24 cellular contexts compared by ENCODE assay signal in genomic region chr6:8858854-8859257, GRCh38.
"Had no signal": no experiment of that assay in that cellular context is flagged by ENCODE, and none has a peak within 500 bp of the region (broad histone marks: within the 10 kb centered on the region; RNA-seq: fewer than 3 reads in every experiment).

No MANE protein-coding gene starts in this region.

- H3K27me3 Mint-ChIP-seq: memory B cell; natural killer cell treated with Interleukin-12 subunit alpha and Interleukin-12 subunit beta and Interleukin-15 and Interleukin-18, amount 100 ng/mL, for 72 hours; type B pancreatic cell had no signal

- H3K27ac Mint-ChIP-seq: memory B cell; naive B cell; natural killer cell treated with Interleukin-12 subunit alpha and Interleukin-12 subunit beta and Interleukin-15 and Interleukin-18, amount 100 ng/mL, for 72 hours; stimulated activated effector memory CD8-positive, alpha-beta T cell treated with anti-CD3 and anti-CD28 coated beads, Interleukin-12 subunit alpha, Interleukin-12 subunit beta, amount 100 ng/mL, for 72 hours; type B pancreatic cell had no signal

- DNase-seq: caudate nucleus; cerebellar nuclear complex; cortex of kidney; glutamatergic neuron; heart right ventricle; left ventricle myocardium inferior; mucosa of descending colon; naive B cell; pancreas; sigmoid colon; stimulated activated CD4-positive, alpha-beta T cell treated with anti-CD3 and anti-CD28 coated beads, Interleukin-2, amount 100 ng/mL, for 24 hours; stimulated activated CD4-positive, alpha-beta T cell treated with anti-CD3 and anti-CD28 coated beads, Interleukin-4, amount 100 ng/mL, for 24 hours; stimulated activated naive CD4-positive, alpha-beta T cell treated with Interleukin-2 at 50 U/mL for 16 hours; stomach; testis; tibial artery had no signal

- H3K36me3 Mint-ChIP-seq: memory B cell; naive B cell; natural killer cell treated with Interleukin-12 subunit alpha and Interleukin-12 subunit beta and Interleukin-15 and Interleukin-18, amount 100 ng/mL, for 72 hours; stimulated activated effector memory CD8-positive, alpha-beta T cell treated with anti-CD3 and anti-CD28 coated beads, Interleukin-12 subunit alpha, Interleukin-12 subunit beta, amount 100 ng/mL, for 72 hours; type B pancreatic cell had no signal

- H3K4me1 Mint-ChIP-seq: memory B cell; stimulated activated effector memory CD8-positive, alpha-beta T cell treated with anti-CD3 and anti-CD28 coated beads, Interleukin-12 subunit alpha, Interleukin-12 subunit beta, amount 100 ng/mL, for 72 hours had no signal

- H3K9me3 ChIP-seq: heart right ventricle, left ventricle myocardium inferior, mucosa of descending colon, neutrophil, pancreas, sigmoid colon, stomach, testis, tibial artery had no signal

- H3K4me3 Mint-ChIP-seq: memory B cell; naive B cell; natural killer cell treated with Interleukin-12 subunit alpha and Interleukin-12 subunit beta and Interleukin-15 and Interleukin-18, amount 100 ng/mL, for 72 hours; neural crest cell; stimulated activated effector memory CD8-positive, alpha-beta T cell treated with anti-CD3 and anti-CD28 coated beads, Interleukin-12 subunit alpha, Interleukin-12 subunit beta, amount 100 ng/mL, for 72 hours; type B pancreatic cell had no signal

- H3K36me3 ChIP-seq: heart right ventricle, left ventricle myocardium inferior, neutrophil, pancreas, sigmoid colon, stomach, tibial artery had no signal

- H3K9me3 Mint-ChIP-seq: memory B cell; natural killer cell treated with Interleukin-12 subunit alpha and Interleukin-12 subunit beta and Interleukin-15 and Interleukin-18, amount 100 ng/mL, for 72 hours; neural crest cell; type B pancreatic cell had no signal

- ATAC-seq: esophagus mucosa; mucosa of descending colon; natural killer cell treated with Interleukin-12 subunit alpha and Interleukin-12 subunit beta and Interleukin-15 and Interleukin-18, amount 100 ng/mL, for 72 hours; stimulated activated effector memory CD8-positive, alpha-beta T cell treated with anti-CD3 and anti-CD28 coated beads, Interleukin-12 subunit alpha, Interleukin-12 subunit beta, amount 100 ng/mL, for 72 hours had no signal

- H3K27ac ChIP-seq: left ventricle myocardium inferior, neutrophil, pancreas, sigmoid colon, stomach, testis, tibial artery had no signal

- H3K4me1 ChIP-seq: pancreas, sigmoid colon, stomach, testis, tibial artery had no signal

- H3K27me3 ChIP-seq: heart right ventricle, neutrophil, pancreas, sigmoid colon, stomach, testis, tibial artery had no signal

- H3K4me3 ChIP-seq: heart right ventricle, left ventricle myocardium inferior, lung, mucosa of descending colon, pancreas, sigmoid colon, stomach, testis, tibial artery had no signal
